8 cellular contexts compared by ENCODE assay signal in genomic region chr16:89700100-89700648, GRCh38. TPM values are rescaled to one million over a fixed set of nuclear protein-coding genes. Genes with fewer than 3 reads are reported as not detected.
DNase-seq lines count a peak whose midpoint lies in the region; TF ChIP-seq lines count a peak whose summit lies in the region.

No MANE protein-coding gene starts in this region.

- H3K27ac ChIP-seq in temporal lobe (ENCODE audit: low read depth, low read length), result peak overlapping the region; percentile 85

- H3K4me1 Mint-ChIP-seq in activated naive CD8-positive, alpha-beta T cell treated with anti-CD3 and anti-CD28 coated beads for 36 hours, result peaks cover 12% of the 10 kb centered on the region

- peak; percentile 69 for TF ChIP-seq CTCF in HFF-Myc (IDR thresholded peaks at IDR 0.05; ENCODE audit: low read depth, low read length, missing control alignments)

- H3K36me3 Mint-ChIP-seq in activated naive CD8-positive, alpha-beta T cell treated with anti-CD3 and anti-CD28 coated beads for 36 hours, result peaks cover 1% of the 10 kb centered on the region

- H3K27me3 Mint-ChIP-seq in activated naive CD8-positive, alpha-beta T cell treated with anti-CD3 and anti-CD28 coated beads for 36 hours, result no peaks in the 10 kb centered on the region

- H3K27ac Mint-ChIP-seq in activated naive CD8-positive, alpha-beta T cell treated with anti-CD3 and anti-CD28 coated beads for 36 hours, result peak overlapping the region; percentile 34

- DNase-seq in GDM1 (lab: John Stamatoyannopoulos, UW), result peak; percentile 89
- peak; percentile 93 for DNase-seq in HFF-Myc (ENCODE audit: extremely low read depth, low read depth)
- DNase-seq in NCI-H1105 (lab: John Stamatoyannopoulos, UW), result peak; percentile 97
- peak; percentile 99 for DNase-seq in SKM-1 (lab: John Stamatoyannopoulos, UW; ENCODE audit: unreplicated experiment)
- peak; percentile 96 for DNase-seq in activated naive CD8-positive, alpha-beta T cell treated with anti-CD3 and anti-CD28 coated beads for 36 hours
- DNase-seq in glomerular visceral epithelial cell (ENCODE audit: extremely low spot score), result peak; percentile 98
- DNase-seq in occipital lobe (lab: John Stamatoyannopoulos, UW), result peak; percentile 96

- H3K4me3 Mint-ChIP-seq in activated naive CD8-positive, alpha-beta T cell treated with anti-CD3 and anti-CD28 coated beads for 36 hours, result peak overlapping the region; percentile 59

- H3K9me3 Mint-ChIP-seq in activated naive CD8-positive, alpha-beta T cell treated with anti-CD3 and anti-CD28 coated beads for 36 hours, result no peaks in the 10 kb centered on the region

- H3K4me3 ChIP-seq in HFF-Myc (replicated peaks; ENCODE audit: low read depth, low read length), result peak overlapping the region; percentile 56

RNA-seq across cellular contexts. Expression of gene SPATA2L, which starts 1.3 kb away (rescaled TPM):
- 1 to 10 TPM; 3.2 to 3.3 TPM for total RNA-seq in activated naive CD8-positive, alpha-beta T cell treated with anti-CD3 and anti-CD28 coated beads for 36 hours
- total RNA-seq in occipital lobe, result 12.5 TPM
- total RNA-seq in temporal lobe, result 14.3 TPM

RNA-seq across cellular contexts. Expression of gene CDK10, which starts 13.7 kb away (rescaled TPM):
- total RNA-seq in activated naive CD8-positive, alpha-beta T cell treated with anti-CD3 and anti-CD28 coated beads for 36 hours, result 10 to 100 TPM; 72.9 to 77.0 TPM
- 22.9 TPM for total RNA-seq in occipital lobe
- total RNA-seq in temporal lobe, result 24.8 TPM

RNA-seq across cellular contexts. Expression of gene VPS9D1, which starts 20.5 kb away (rescaled TPM):
- 1 to 10 TPM; 1.6 TPM for total RNA-seq in activated naive CD8-positive, alpha-beta T cell treated with anti-CD3 and anti-CD28 coated beads for 36 hours
- total RNA-seq in occipital lobe (9.7 TPM), temporal lobe (7.9 TPM)

RNA-seq across cellular contexts. Expression of gene ZNF276, which starts 21.2 kb away (rescaled TPM):
- 10 to 100 TPM; 24.7 to 24.9 TPM for total RNA-seq in activated naive CD8-positive, alpha-beta T cell treated with anti-CD3 and anti-CD28 coated beads for 36 hours
- total RNA-seq in occipital lobe, result 14.2 TPM
- 20.9 TPM for total RNA-seq in temporal lobe

RNA-seq across cellular contexts. Expression of gene SPATA33, which starts 42.5 kb away (rescaled TPM):
- 10 to 100 TPM in 1 of 2 experiments, 1 to 10 TPM in 1; 7.0 to 10.2 TPM for total RNA-seq in activated naive CD8-positive, alpha-beta T cell treated with anti-CD3 and anti-CD28 coated beads for 36 hours
- total RNA-seq in occipital lobe (4.8 TPM), temporal lobe (8.4 TPM)

Comparison
In these comparisons a context has a peak if more than half of its experiments do, and no peak if none do; other contexts are left out.
1. Peak in every context shown above with its lines: DNase-seq, H3K4me3 ChIP-seq and H3K27ac ChIP-seq.